In the genomic region with DNA sequence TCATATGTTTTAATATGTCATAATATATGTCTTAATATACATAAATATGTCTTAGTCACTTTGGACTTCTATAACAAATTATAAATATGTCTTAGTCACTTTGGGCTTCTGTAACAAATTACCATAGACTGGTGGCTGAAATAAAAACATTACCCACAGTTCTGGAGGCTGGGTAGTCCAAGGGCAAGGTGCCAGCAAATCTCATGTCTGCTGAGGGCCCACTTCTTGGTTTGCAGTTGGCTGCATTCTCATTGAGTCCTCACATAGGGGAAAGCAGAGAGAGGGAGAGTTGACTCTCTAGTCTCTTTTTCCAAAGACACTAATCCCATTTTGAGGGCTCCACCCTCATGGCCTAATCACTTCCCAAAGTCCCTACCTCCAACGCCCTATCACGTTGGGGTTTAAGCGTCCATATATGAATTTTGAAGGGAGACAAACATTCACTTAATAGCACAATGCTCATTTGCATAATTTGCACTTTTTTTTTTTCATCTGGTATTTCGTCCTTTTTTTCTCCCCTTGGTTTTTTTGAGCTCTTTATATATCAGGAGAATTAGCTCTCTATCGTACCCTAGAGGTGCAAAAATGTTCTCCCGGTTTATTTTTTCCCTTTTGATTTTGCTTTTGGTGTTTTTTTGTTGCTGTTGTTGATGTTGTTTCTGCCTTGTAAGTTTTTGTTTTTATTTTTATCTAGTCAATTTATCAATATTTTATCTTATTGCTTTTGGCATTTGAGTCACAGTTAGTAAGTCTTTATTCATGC, we compare ENCODE assay signal across 25 cellular contexts.
DNase-seq lines count a peak whose midpoint lies in the region; ATAC-seq and TF ChIP-seq lines count a peak whose summit lies in the region.
"Had no signal": no experiment of that assay in that cellular context is flagged by ENCODE, and none has a peak within 500 bp of the region (broad histone marks: within the 10 kb centered on the region; RNA-seq: fewer than 3 reads in every experiment).

No MANE protein-coding gene starts in this region.

- H3K9ac ChIP-seq in GM23248, result no peak overlapping the region
- H3K9ac ChIP-seq: parathyroid adenoma had no signal

- intact Hi-C loops in Right ventricle myocardium superior (cut with DNase I) (loop anchor here (10.0 kb wide), 1 partner anchor 316 kb away; no protein-coding TSS in a partner anchor), cardiac septum (cut with DNase I) (no loop called here)

- H3K27ac ChIP-seq in cardiac muscle cell (no peak overlapping the region), GM23248 (no peak overlapping the region)
- H3K27ac ChIP-seq: esophagus squamous epithelium, parathyroid adenoma, sigmoid colon had no signal

- no peaks in the 10 kb centered on the region for H3K79me2 ChIP-seq in GM23248 (ENCODE audit: insufficient read depth)

- no peaks in the 10 kb centered on the region for H4K20me1 ChIP-seq in GM23248 (ENCODE audit: insufficient read depth)

- no peaks in the 10 kb centered on the region for H3F3A ChIP-seq in GM23248 (ENCODE audit: insufficient read depth)

- DNase-seq in cardiac muscle cell (ENCODE audit: low read depth in 1 of 2, low spot score in 1 of 2) (no peak), Right ventricle myocardium superior (no peak), NAMALWA (ENCODE audit: low spot score) (peak; percentile 22), epithelial cell of proximal tubule (ENCODE audit: low read depth) (no peak), DMS79 (lab: John Stamatoyannopoulos, UW) (no peak), GM23248 (no peak), cardiac septum (ENCODE audit: low spot score) (no peak)
- DNase-seq: activated CD4-positive, CD25-positive, alpha-beta regulatory T cell; activated naive CD4-positive, alpha-beta T cell; activated T-cell treated with anti-CD3 and anti-CD28 coated beads, Interleukin-2, amount 50 U/mL, for 24 hours; amygdala; CD8-positive, alpha-beta T cell; cerebellar nuclear complex; esophagus squamous epithelium; IMR-90; MG63; naive B cell; NCI-H1694 treated with DMSO at 0.1 percent for 48 hours; NCI-H345; NK-92 treated with Interleukin-12 subunit alpha and Interleukin-12 subunit beta, amount 100 ng/mL, for 24 hours; sigmoid colon; T-helper 9 cell had no signal

- H3K4me3 ChIP-seq in cardiac muscle cell, result no peak overlapping the region
- H3K4me3 ChIP-seq in epithelial cell of proximal tubule (ENCODE audit: low read depth, low read length), result no peak overlapping the region
- H3K4me3 ChIP-seq in GM23248, result no peak overlapping the region
- H3K4me3 ChIP-seq: esophagus squamous epithelium, MG63, sigmoid colon had no signal

- H3K36me3 ChIP-seq in cardiac muscle cell (no peaks in the 10 kb centered on the region), GM23248 (ENCODE audit: low read depth) (no peaks in the 10 kb centered on the region)
- H3K36me3 ChIP-seq: esophagus squamous epithelium, MG63, sigmoid colon had no signal

- no peaks in the 10 kb centered on the region for H3K9me2 ChIP-seq in GM23248 (ENCODE audit: insufficient read depth)

- 84 to 87% methylated on average over 6 of the region's 6 CpGs for WGBS in GM23248 (ENCODE audit: low coverage in 1 of 2, low lambda C conversion rate in 2 of 2, missing lambda C conversion rate in 2 of 2), 2 experiments

- no peaks in the 10 kb centered on the region for H3K9me3 ChIP-seq in cardiac muscle cell (ENCODE audit: low read depth)
- H3K9me3 ChIP-seq in GM23248 (ENCODE audit: low read depth), result no peaks in the 10 kb centered on the region
- H3K9me3 ChIP-seq: esophagus squamous epithelium, MG63, sigmoid colon had no signal

- TF ChIP-seq CTCF in cardiac muscle cell (IDR thresholded peaks at IDR 0.05; ENCODE audit: low read depth, low read length) (peak; percentile 5), epithelial cell of proximal tubule (conservative IDR thresholded peaks at IDR 0.05; ENCODE audit: low read depth, low read length) (peak; percentile 5)

- no peak overlapping the region for H2AFZ ChIP-seq in GM23248
- H2AFZ ChIP-seq: parathyroid adenoma had no signal

- H3K4me1 ChIP-seq in cardiac muscle cell (ENCODE audit: low read depth) (peaks cover 11% of the 10 kb centered on the region), GM23248 (ENCODE audit: insufficient read depth) (peaks cover 17% of the 10 kb centered on the region)

- in situ Hi-C loops in GM23248 (cut with MboI), result no loop called here

- no peak overlapping the region for H3K4me2 ChIP-seq in GM23248 (ENCODE audit: unreplicated experiment)

- H3K27me3 ChIP-seq in cardiac muscle cell (no peaks in the 10 kb centered on the region), GM23248 (replicated peaks; ENCODE audit: insufficient read depth) (no peaks in the 10 kb centered on the region)
- H3K27me3 ChIP-seq: esophagus squamous epithelium, MG63, sigmoid colon had no signal

- ATAC-seq in Right ventricle myocardium superior (ENCODE audit: poor library complexity), result no peak
- ATAC-seq in GM18868 (IDR thresholded peaks at IDR 0.05; ENCODE audit: unreplicated experiment), result no peak
- ATAC-seq: CD8-positive, alpha-beta T cell; stimulated activated effector memory CD8-positive, alpha-beta T cell treated with anti-CD3 and anti-CD28 coated beads, Interleukin-12 subunit alpha, Interleukin-12 subunit beta, amount 100 ng/mL, for 72 hours had no signal
